12 cellular contexts compared by ENCODE assay signal in the genomic region with DNA sequence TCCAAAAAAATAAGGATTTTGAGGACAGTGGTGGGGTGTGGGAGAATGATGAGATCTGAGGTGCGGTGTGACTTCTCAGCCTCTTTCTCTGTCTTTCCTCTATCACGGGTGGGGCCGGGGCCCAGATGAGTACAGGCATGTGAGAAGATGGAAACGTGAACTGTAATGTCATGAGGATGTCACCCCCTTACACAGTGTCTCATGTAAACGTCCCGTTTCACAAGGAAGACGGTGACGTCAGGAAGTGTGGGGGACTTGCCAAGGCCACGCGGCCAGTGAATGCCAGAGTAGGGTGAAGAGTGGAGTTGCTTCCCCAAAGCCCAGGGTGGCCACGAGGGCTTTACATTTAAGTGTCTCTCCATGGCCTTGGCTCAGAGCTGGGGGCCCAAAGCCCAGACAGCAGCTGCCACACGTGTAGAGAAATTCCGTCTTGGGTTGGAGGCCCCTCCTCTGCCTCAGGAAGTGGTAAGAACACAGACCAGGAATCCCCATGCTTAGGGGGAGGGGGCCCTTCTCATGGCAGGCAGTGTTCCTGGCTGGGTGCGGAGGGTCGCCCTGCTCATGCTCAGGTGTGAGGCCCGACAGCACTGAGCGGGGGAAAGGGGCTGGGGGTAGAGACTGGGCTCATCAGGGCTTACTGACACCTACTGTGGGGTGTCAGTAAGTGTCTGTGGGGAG.
DNase-seq lines count a peak whose midpoint lies in the region; ATAC-seq and TF ChIP-seq lines count a peak whose summit lies in the region.
"Had no signal": no experiment of that assay in that cellular context is flagged by ENCODE, and none has a peak within 500 bp of the region (broad histone marks: within the 10 kb centered on the region; RNA-seq: fewer than 3 reads in every experiment).

No MANE protein-coding gene starts in this region.

- no peak for ATAC-seq in activated CD8-positive, alpha-beta memory T cell treated with anti-CD3 and anti-CD28 coated beads, Interleukin-2, amount 10 ng/mL, durations not matched to agents 7 days and 5 days
- no peak for ATAC-seq in HG03095 (IDR thresholded peaks at IDR 0.05; ENCODE audit: unreplicated experiment)
- ATAC-seq in GM21360 (IDR thresholded peaks at IDR 0.05; ENCODE audit: unreplicated experiment) = no peak
- ATAC-seq in GM18505 (IDR thresholded peaks at IDR 0.05; ENCODE audit: unreplicated experiment) = no peak
- no peak for ATAC-seq in HG03442 (IDR thresholded peaks at IDR 0.05; ENCODE audit: unreplicated experiment)
- ATAC-seq: left ventricle myocardium superior had no signal

- H3K36me3 Mint-ChIP-seq in activated CD8-positive, alpha-beta memory T cell treated with anti-CD3 and anti-CD28 coated beads, Interleukin-2, amount 10 ng/mL, durations not matched to agents 7 days and 5 days = peaks cover 4% of the 10 kb centered on the region

- no peak overlapping the region for H3K4me3 Mint-ChIP-seq in activated CD8-positive, alpha-beta memory T cell treated with anti-CD3 and anti-CD28 coated beads, Interleukin-2, amount 10 ng/mL, durations not matched to agents 7 days and 5 days

- in situ Hi-C loops in KBM-7 (cut with MboI; ENCODE audit: low pct_unique_long_range_greater_than_20kb, low sequenced_read_pairs) = no loop called here

- CTCF ChIA-PET in activated CD8-positive, alpha-beta memory T cell treated with anti-CD3 and anti-CD28 coated beads, Interleukin-2, amount 10 ng/mL, durations not matched to agents 7 days and 5 days (lab: Charles Lee) = interaction anchor here (1.2 kb wide), 1 partner anchor 9 kb away, joined by 7 read pairs; no protein-coding TSS in a partner anchor

- peaks cover 5% of the 10 kb centered on the region for H3K9me3 Mint-ChIP-seq in activated CD8-positive, alpha-beta memory T cell treated with anti-CD3 and anti-CD28 coated beads, Interleukin-2, amount 10 ng/mL, durations not matched to agents 7 days and 5 days (ENCODE audit: low read depth)

- peaks cover 6% of the 10 kb centered on the region for H3K27me3 Mint-ChIP-seq in activated CD8-positive, alpha-beta memory T cell treated with anti-CD3 and anti-CD28 coated beads, Interleukin-2, amount 10 ng/mL, durations not matched to agents 7 days and 5 days

- no peak overlapping the region for H3K27ac Mint-ChIP-seq in activated CD8-positive, alpha-beta memory T cell treated with anti-CD3 and anti-CD28 coated beads, Interleukin-2, amount 10 ng/mL, durations not matched to agents 7 days and 5 days

- H3K4me1 Mint-ChIP-seq in activated CD8-positive, alpha-beta memory T cell treated with anti-CD3 and anti-CD28 coated beads, Interleukin-2, amount 10 ng/mL, durations not matched to agents 7 days and 5 days = peaks cover 8% of the 10 kb centered on the region

- DNase-seq in KBM-7 (peak; percentile 29), islet precursor cell (peak; percentile 53)
- peak; percentile 41 for DNase-seq in activated CD8-positive, alpha-beta memory T cell treated with anti-CD3 and anti-CD28 coated beads, Interleukin-2, amount 10 ng/mL, durations not matched to agents 7 days and 5 days
- DNase-seq in stimulated activated CD8-positive, alpha-beta memory T cell treated with anti-CD3 and anti-CD28 coated beads, Interleukin-4, amount 100 ng/mL, for 48 hours = peak; percentile 53
- DNase-seq: DMS153, left ventricle myocardium superior, NCI-H446 treated with DMSO at 0.1 percent for 48 hours, SHP77 had no signal

- TF ChIP-seq POLR2A in GM18505 (IDR thresholded peaks at IDR 0.05; ENCODE audit: borderline replicate concordance, extremely low read depth, insufficient read depth, insufficient read length) = no peak
